ENCODE assay signal across 31 cellular contexts in the genomic region with DNA sequence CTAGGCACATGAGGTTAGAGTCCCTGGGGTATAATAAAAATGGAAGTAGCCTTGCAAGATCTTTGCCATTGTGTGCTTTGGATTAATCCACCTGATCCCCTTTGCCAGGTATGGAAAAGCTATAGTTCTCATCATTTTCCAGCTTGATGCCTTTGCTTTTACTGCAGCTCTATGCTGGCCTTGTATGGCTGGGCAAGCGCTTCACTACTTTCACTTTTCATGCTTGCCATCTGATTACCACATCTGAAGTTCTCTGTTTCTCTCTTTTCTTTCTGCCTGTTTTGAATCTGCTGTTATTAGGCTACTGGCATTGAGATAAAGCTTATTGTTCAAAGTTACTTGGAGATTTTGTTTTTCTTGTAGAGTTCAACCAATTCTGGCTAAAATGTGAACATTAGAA. TPM values are rescaled to one million over a fixed set of nuclear protein-coding genes. Genes with fewer than 3 reads are reported as not detected.
A peak's percentile ranks its signal among the peaks of the same experiment; 100 is the strongest.
DNase-seq lines count a peak whose midpoint lies in the region; ATAC-seq, FAIRE-seq and TF ChIP-seq lines count a peak whose summit lies in the region.
"Had no signal": no experiment of that assay in that cellular context is flagged by ENCODE, and none has a peak within 500 bp of the region (broad histone marks: within the 10 kb centered on the region; RNA-seq: fewer than 3 reads in every experiment).

No MANE protein-coding gene starts in this region.

- no peak overlapping the region for H3K4me2 ChIP-seq in HepG2 (ENCODE audit: low read depth, low read length)
- H3K4me2 ChIP-seq: BLaER1 had no signal

- CTCF ChIA-PET in HepG2 (lab: Yijun Ruan, JAX; ENCODE audit: low intra/inter-chr PET ratio, low total read pairs) = no interaction called here

- TF ChIP-seq RAD21 in liver (IDR thresholded peaks at IDR 0.05) = peak; percentile 6 to 21
- TF ChIP-seq RAD21 in HepG2 (CRISPR knock-in tag; IDR thresholded peaks at IDR 0.05) = no peak

- H3K27ac Mint-ChIP-seq in activated T-cell treated with anti-CD3 and anti-CD28 coated beads, Interleukin-2, amount 50 U/mL, for 24 hours = no peak overlapping the region
- H3K27ac Mint-ChIP-seq: CD4-positive, CD25-positive, alpha-beta regulatory T cell had no signal

- no peak for ATAC-seq in HepG2
- peak; percentile 75 for ATAC-seq in left lobe of liver
- ATAC-seq in GM21717 (IDR thresholded peaks at IDR 0.05; ENCODE audit: unreplicated experiment) = no peak
- ATAC-seq: HCT116 had no signal

- TF ChIP-seq POLR2A in HepG2 (IDR thresholded peaks at IDR 0.05; ENCODE audit: insufficient read depth in 1 of 2, low read depth in 2 of 2, low read length in 2 of 2) = no peak

- no peak for FAIRE-seq in HepG2 (lab: Jason Lieb, UNC)
- FAIRE-seq: D721Med, GM12891, GM19239 had no signal

- no TSS peak for BruUV-seq in HepG2 (replicated peaks; lab: Mats Ljungman, UMichigan)

- no peaks in the 10 kb centered on the region for H3K36me3 Mint-ChIP-seq in activated T-cell treated with anti-CD3 and anti-CD28 coated beads, Interleukin-2, amount 50 U/mL, for 24 hours (ENCODE audit: low read depth)
- H3K36me3 Mint-ChIP-seq: CD4-positive, CD25-positive, alpha-beta regulatory T cell had no signal

- intact Hi-C loops in HepG2 (cut with micrococcal nuclease; ENCODE audit: unreplicated experiment) = no loop called here

- no peaks in the 10 kb centered on the region for H3K79me2 ChIP-seq in HepG2 (ENCODE audit: insufficient read depth, low read length)

- H3K9me3 ChIP-seq in liver (ENCODE audit: control insufficient read depth in 4 of 4, low read length in 3 of 4) (no peaks in the 10 kb centered on the region), HepG2 (ENCODE audit: low read length) (peaks cover 25% of the 10 kb centered on the region), adipocyte (ENCODE audit: control insufficient read depth, low read length) (no peaks in the 10 kb centered on the region)
- H3K9me3 ChIP-seq: MG63, SJSA1 had no signal

- H3K4me3 Mint-ChIP-seq in activated T-cell treated with anti-CD3 and anti-CD28 coated beads, Interleukin-2, amount 50 U/mL, for 24 hours = no peak overlapping the region
- H3K4me3 Mint-ChIP-seq: CD4-positive, CD25-positive, alpha-beta regulatory T cell had no signal

- POLR2A ChIA-PET in HepG2 (lab: Yijun Ruan, JAX) = interaction anchor here (0.9 to 1.9 kb wide), 2 partner anchors 8 to 61 kb away, joined by 3 to 8 read pairs; a partner anchor contains a TSS

- no peaks in the 10 kb centered on the region for H3K27me3 ChIP-seq in liver (ENCODE audit: control insufficient read depth in 4 of 4, insufficient read depth in 4 of 4, low read length in 3 of 4)
- H3K27me3 ChIP-seq in HepG2 (ENCODE audit: control insufficient read depth in 1 of 2, insufficient read depth in 2 of 2, low read length in 2 of 2) = no peaks in the 10 kb centered on the region
- H3K27me3 ChIP-seq in adipocyte (replicated peaks; ENCODE audit: control insufficient read depth, insufficient read depth, low read length) = no peaks in the 10 kb centered on the region
- H3K27me3 ChIP-seq: BLaER1, MG63, SJSA1 had no signal

- peaks cover 3% of the 10 kb centered on the region for H3K27me3 Mint-ChIP-seq in activated T-cell treated with anti-CD3 and anti-CD28 coated beads, Interleukin-2, amount 50 U/mL, for 24 hours

- H3K36me3 ChIP-seq in liver (ENCODE audit: control insufficient read depth in 4 of 4, insufficient read depth in 3 of 4, low read depth in 1 of 4, low read length in 3 of 4) (no peaks in the 10 kb centered on the region), HepG2 (replicated peaks in 1 of 2; ENCODE audit: control insufficient read depth in 1 of 2, insufficient read depth in 2 of 2, low read length in 2 of 2) (no peaks in the 10 kb centered on the region), adipocyte (ENCODE audit: control insufficient read depth, insufficient read depth, low read length, severe bottlenecking) (peaks cover 3% of the 10 kb centered on the region)
- H3K36me3 ChIP-seq: BLaER1, MG63, SJSA1 had no signal

- peaks cover 4 to 49% (median 37%) of the 10 kb centered on the region in 4 donors for H3K4me1 ChIP-seq in liver (ENCODE audit: control insufficient read depth in 4 of 4, insufficient read depth in 4 of 4, low read length in 3 of 4)
- H3K4me1 ChIP-seq in HepG2 (ENCODE audit: insufficient read depth, low read length) = peaks cover 39% of the 10 kb centered on the region
- peaks cover 17% of the 10 kb centered on the region for H3K4me1 ChIP-seq in adipocyte (ENCODE audit: control insufficient read depth, insufficient read depth, low read length)
- H3K4me1 ChIP-seq: BLaER1, SJSA1 had no signal

- DNase-seq in HepG2 (ENCODE audit: low spot score) (no peak), adipocyte (ENCODE audit: low read depth) (peak; percentile 8), left lobe of liver (ENCODE audit: low spot score) (no peak), DMS114 treated with DMSO at 0.1 percent for 48 hours (lab: John Stamatoyannopoulos, UW; ENCODE audit: unreplicated experiment) (no peak), HuH-7 (ENCODE audit: low spot score) (no peak)
- no peak for DNase-seq in activated T-cell treated with anti-CD3 and anti-CD28 coated beads, Interleukin-2, amount 50 U/mL, for 24 hours
- DNase-seq: 8988T; ACHN; GF-D8; KG1; MG63; NCI-H1105 treated with DMSO at 0.1 percent for 48 hours; NCI-H146; NCI-H1930; NCI-H2107; NCI-H524 treated with DMSO at 0.1 percent for 48 hours; NCI-H774; NK-92 treated with Interleukin-12 subunit alpha and Interleukin-12 subunit beta, amount 100 ng/mL, for 24 hours; Right ventricle myocardium superior; RPMI8226 had no signal

- H4K20me1 ChIP-seq in HepG2 (ENCODE audit: insufficient read depth, low read length) = no peaks in the 10 kb centered on the region
- H4K20me1 ChIP-seq: BLaER1 had no signal

- peaks cover 5% of the 10 kb centered on the region for H3K4me1 Mint-ChIP-seq in activated T-cell treated with anti-CD3 and anti-CD28 coated beads, Interleukin-2, amount 50 U/mL, for 24 hours (ENCODE audit: low read depth)

- H3K27ac ChIP-seq in liver (ENCODE audit: low read depth in 1 of 2, low read length in 2 of 2) (peak overlapping the region; percentile 28 to 64), HepG2 (ENCODE audit: extremely low read length, insufficient read depth, low read length) (no peak overlapping the region)
- H3K27ac ChIP-seq: BLaER1, SJSA1 had no signal

- no peak for TF ChIP-seq CTCF in liver (IDR thresholded peaks at IDR 0.05; ENCODE audit: low read depth, low read length, missing input control)
- no peak for TF ChIP-seq CTCF in HepG2 (CRISPR knock-in tag; IDR thresholded peaks at IDR 0.05)

- no peak for TF ChIP-seq EP300 in HepG2 (IDR thresholded peaks at IDR 0.05; ENCODE audit: low read depth in 2 of 2, low read length in 2 of 2)
- TF ChIP-seq EP300 in HepG2 (CRISPR knock-in tag; IDR thresholded peaks at IDR 0.05; ENCODE audit: borderline replicate concordance) = no peak

- 21% methylated on average over 1 of the region's 1 CpG for whole genome bisulfite sequencing in liver
- WGBS in HepG2 (ENCODE audit: low lambda C conversion rate) = 100% methylated on average over 1 of the region's 1 CpG

- H3K9ac ChIP-seq in liver (ENCODE audit: low read depth in 1 of 2, low read length in 2 of 2) (no peak overlapping the region), HepG2 (ENCODE audit: insufficient read depth, low read depth, low read length) (no peak overlapping the region), adipocyte (ENCODE audit: low read length) (peak overlapping the region; percentile 35)
- H3K9ac ChIP-seq: BLaER1 had no signal

- no peak overlapping the region for H3K4me3 ChIP-seq in liver (ENCODE audit: low read depth in 1 of 3, low read length in 3 of 3)
- H3K4me3 ChIP-seq in HepG2 (replicated peaks in 1 of 3; ENCODE audit: insufficient read depth in 1 of 3, low read depth in 2 of 3, low read length in 3 of 3) = no peak overlapping the region
- no peak overlapping the region for H3K4me3 ChIP-seq in adipocyte (ENCODE audit: low read length)
- H3K4me3 ChIP-seq: BLaER1, MG63, SJSA1 had no signal

- no peak overlapping the region for H2AFZ ChIP-seq in HepG2 (ENCODE audit: low read length)

- H3K9me3 Mint-ChIP-seq in activated T-cell treated with anti-CD3 and anti-CD28 coated beads, Interleukin-2, amount 50 U/mL, for 24 hours = no peaks in the 10 kb centered on the region
- H3K9me3 Mint-ChIP-seq: CD4-positive, CD25-positive, alpha-beta regulatory T cell had no signal

- in situ Hi-C loops in HepG2 (cut with HindIII; ENCODE audit: extremely low pct_ligation_motif_present, low pct_unique_long_range_greater_than_20kb) = no loop called here

TF ChIP-seq in liver, 16 proteins besides CTCF, POLR2A, EP300 and RAD21 (continues in another document):
- TF ChIP-seq TAF1 (conservative IDR thresholded peaks at IDR 0.05) = no peak
- TF ChIP-seq EGR1 (IDR thresholded peaks at IDR 0.05; ENCODE audit: low read depth in 2 of 2) = no peak

RNA-seq across cellular contexts. Expression of a gene that starts 5.5 kb away (rescaled TPM):
- total RNA-seq in liver = 100 to 1,000 TPM in 1 of 2 donors, 10 to 100 TPM in 1; 31.1 to 363 TPM
- polyA plus RNA-seq in liver = 100 to 1,000 TPM in 1 of 2 donors, 10 to 100 TPM in 1; 71.4 to 221 TPM
- total RNA-seq in HepG2 (2016; rRNA removed; fragmentation: Illumina TruSeq; extraction: Trizol) = 31.1 and 50.3 TPM in 2 replicates
- total RNA-seq in HepG2 (2016; cell fraction: cytosol; rRNA removed; fragmentation: Illumina TruSeq; extraction: Trizol; ENCODE audit: low read depth) = 6.6 and 7.8 TPM in 2 replicates
- total RNA-seq in HepG2 (2016; cell fraction: insoluble cytoplasmic fraction; rRNA removed; fragmentation: Illumina TruSeq; extraction: Trizol) = 31.9 and 48.4 TPM in 2 replicates
- 13.2 and 14.5 TPM in 2 replicates for total RNA-seq in HepG2 (2016; cell fraction: membrane; rRNA removed; fragmentation: Illumina TruSeq; extraction: Trizol)
- 14.8 and 21.7 TPM in 2 replicates for total RNA-seq in HepG2 (2016; cell fraction: nucleus; rRNA removed; fragmentation: Illumina TruSeq; extraction: Trizol)
- polyA plus RNA-seq in HepG2 (2011; rRNA removed) = 24.3 and 24.5 TPM in 2 replicates
- polyA plus RNA-seq in HepG2 (2011; cell fraction: cytosol; rRNA removed) = 10.8 and 19.5 TPM in 2 replicates
- 6.5 and 12.0 TPM in 2 replicates for polyA plus RNA-seq in HepG2 (2011; cell fraction: nucleus; rRNA removed)
- polyA plus RNA-seq in HepG2 (2012) = 73.7 and 95.1 TPM in 2 replicates
- 5.1 and 5.7 TPM in 2 replicates for polyA plus RNA-seq in HepG2 (2016; cell fraction: cytosol; fragmentation: Illumina TruSeq; extraction: Trizol; ENCODE audit: low read depth)
- polyA plus RNA-seq in HepG2 (2016; cell fraction: insoluble cytoplasmic fraction; fragmentation: Illumina TruSeq; extraction: Trizol; ENCODE audit: low read depth) = 41.1 and 43.3 TPM in 2 replicates
- polyA plus RNA-seq in HepG2 (2016; cell fraction: membrane; fragmentation: Illumina TruSeq; extraction: Trizol; ENCODE audit: low read depth) = 9.5 and 9.6 TPM in 2 replicates
- 22.6 and 23.2 TPM in 2 replicates for polyA plus RNA-seq in HepG2 (2016; cell fraction: nucleus; fragmentation: Illumina TruSeq; extraction: Trizol; ENCODE audit: insufficient read depth, low read depth)
- 13.5 TPM in 1 of 2 replicates, not detected in the other for polyA minus RNA-seq in HepG2 (2011; rRNA and poly(A)+ RNA removed; ENCODE audit: low replicate concordance)
- 10.0 and 13.9 TPM in 2 replicates for polyA minus RNA-seq in HepG2 (2011; cell fraction: cytosol; rRNA and poly(A)+ RNA removed)
- 20.1 and 24.9 TPM in 2 replicates for polyA minus RNA-seq in HepG2 (2011; cell fraction: nucleus; rRNA and poly(A)+ RNA removed)
- 689 TPM for total RNA-seq in left lobe of liver
- total RNA-seq: CD4-positive, CD25-positive, alpha-beta regulatory T cell; H4; HT1080; Right ventricle myocardium superior; SJSA1 had no signal
- polyA plus RNA-seq: CD4-positive, CD25-positive, alpha-beta regulatory T cell had no signal
